In the genomic region with DNA sequence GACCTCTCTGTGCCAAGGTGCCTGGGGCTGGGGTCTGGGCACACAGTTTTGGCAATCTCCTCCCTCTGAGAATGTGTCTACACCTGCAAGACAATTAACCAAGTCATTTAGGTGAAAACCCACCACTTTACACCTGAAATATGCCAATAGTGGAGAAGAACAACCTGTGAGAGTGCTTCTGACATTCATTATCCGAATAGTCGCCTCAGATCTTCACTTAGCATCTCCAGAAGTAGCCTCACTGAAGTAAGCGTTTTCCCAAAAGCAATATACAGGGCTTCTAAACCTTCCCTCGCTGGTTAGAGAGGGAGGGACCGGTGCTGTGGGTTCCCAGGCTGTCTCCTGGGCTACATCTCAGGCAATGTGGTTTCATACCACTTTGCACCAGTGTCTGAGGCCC, we compare ENCODE assay signal across 34 cellular contexts.
"Had no signal": no experiment of that assay in that cellular context is flagged by ENCODE, and none has a peak within 500 bp of the region (broad histone marks: within the 10 kb centered on the region; RNA-seq: fewer than 3 reads in every experiment).

No MANE protein-coding gene starts in this region.

- H3K27ac ChIP-seq: ascending aorta, cardiac muscle cell, WERI-Rb-1 had no signal

- H3K4me3 ChIP-seq: ascending aorta, cardiac muscle cell had no signal

- DNase-seq: activated CD4-positive, alpha-beta memory T cell treated with anti-CD3 and anti-CD28 coated beads for 36 hours; activated CD4-positive, alpha-beta T cell treated with anti-CD3 and anti-CD28 coated beads for 4 hours; activated CD4-positive, alpha-beta T cell treated with anti-CD3 and anti-CD28 coated beads, Interleukin-2, amount 10 ng/mL, durations not matched to agents 24 days and 14 days; activated CD4-positive, alpha-beta T cell treated with anti-CD3 and anti-CD28 coated beads, Interleukin-2, amount 50 U/mL, for 1 hour; activated CD4-positive, alpha-beta T cell treated with anti-CD3 and anti-CD28 coated beads, Interleukin-2, amount 50 U/mL, for 4 hours; activated CD4-positive, CD25-positive, alpha-beta regulatory T cell; activated CD4-positive, CD25-positive, alpha-beta regulatory T cell treated with anti-CD3 and anti-CD28 coated beads, Interleukin-2, amount 50 U/mL, for 72 hours; activated CD8-positive, alpha-beta memory T cell treated with anti-CD3 and anti-CD28 coated beads for 24 hours; activated CD8-positive, alpha-beta memory T cell treated with anti-CD3 and anti-CD28 coated beads, Interleukin-2, amount 10 ng/mL, durations not matched to agents 7 days and 5 days; activated CD8-positive, alpha-beta T cell treated with anti-CD3 and anti-CD28 coated beads for 36 hours; activated effector memory CD4-positive, alpha-beta T cell treated with Interleukin-2 at 50 U/mL for 16 hours; activated gamma-delta T cell; activated naive CD4-positive, alpha-beta T cell treated with anti-CD3 and anti-CD28 coated beads, Interleukin-2, amount 10 ng/mL, durations not matched to agents 7 days and 5 days; activated naive CD4-positive, alpha-beta T cell treated with Interleukin-2 at 50 U/mL for 16 hours; activated naive CD8-positive, alpha-beta T cell treated with anti-CD3 and anti-CD28 coated beads, Interleukin-2, amount 10 ng/mL, durations not matched to agents 7 days and 5 days; activated naive CD8-positive, alpha-beta T cell treated with anti-CD3 and anti-CD28 coated beads, Interleukin-2, amount 50 U/mL, for 24 hours; activated T-cell treated with anti-CD3 and anti-CD28 coated beads, Interleukin-2, amount 50 U/mL, for 24 hours; activated T-cell treated with anti-CD3 and anti-CD28 coated beads, Interleukin-2, amount 50 U/mL, for 48 hours; cerebellar nuclear complex; SW 1271; T-helper 1 cell; T-helper 2 cell; T-helper 9 cell had no signal

- ATAC-seq: activated CD8-positive, alpha-beta memory T cell treated with anti-CD3 and anti-CD28 coated beads, Interleukin-2, amount 10 ng/mL, durations not matched to agents 7 days and 5 days; activated CD8-positive, alpha-beta T cell treated with anti-CD3 and anti-CD28 coated beads for 36 hours; activated naive CD8-positive, alpha-beta T cell treated with anti-CD3 and anti-CD28 coated beads, Interleukin-2, amount 50 U/mL, for 24 hours; WTC11 had no signal

- H3K9me3 Mint-ChIP-seq: activated CD4-positive, alpha-beta memory T cell treated with anti-CD3 and anti-CD28 coated beads for 36 hours; activated CD4-positive, alpha-beta T cell treated with anti-CD3 and anti-CD28 coated beads, Interleukin-2, amount 10 ng/mL, durations not matched to agents 24 days and 14 days; activated CD8-positive, alpha-beta T cell treated with anti-CD3 and anti-CD28 coated beads for 36 hours; activated naive CD4-positive, alpha-beta T cell treated with anti-CD3 and anti-CD28 coated beads, Interleukin-2, amount 10 ng/mL, durations not matched to agents 7 days and 5 days; activated naive CD4-positive, alpha-beta T cell treated with anti-CD3 and anti-CD28 coated beads, Interleukin-2, amount 50 U/mL, for 24 hours; activated naive CD8-positive, alpha-beta T cell treated with anti-CD3 and anti-CD28 coated beads, Interleukin-2, amount 10 ng/mL, durations not matched to agents 7 days and 5 days; activated naive CD8-positive, alpha-beta T cell treated with anti-CD3 and anti-CD28 coated beads, Interleukin-2, amount 50 U/mL, for 24 hours; activated T-cell treated with anti-CD3 and anti-CD28 coated beads, Interleukin-2, amount 50 U/mL, for 24 hours; activated T-helper 2 cell treated with anti-CD3 and anti-CD28 coated beads, Interferon-gamma antibody, Interleukin-2, Interleukin-4, amounts not matched to agents 10 μg/mL and 5 μg/mL and 100 μg/mL, durations not matched to agents 14 hours and 24 hours and 36 hours; central memory CD8-positive, alpha-beta T cell; T-helper 1 cell treated with Interleukin-12 subunit alpha and Interleukin-12 subunit beta and Interleukin-4 antibody, amounts not matched to agents 30 μg/mL and 1 μg/mL, for 36 hours; T-helper 2 cell treated with Interferon-gamma antibody and Interleukin-4, amounts not matched to agents 5 μg/mL and 100 μg/mL, for 36 hours had no signal

- H3K27me3 Mint-ChIP-seq: activated CD4-positive, alpha-beta T cell treated with anti-CD3 and anti-CD28 coated beads, Interleukin-2, amount 10 ng/mL, durations not matched to agents 24 days and 14 days; activated CD8-positive, alpha-beta memory T cell treated with anti-CD3 and anti-CD28 coated beads, Interleukin-2, amount 10 ng/mL, durations not matched to agents 7 days and 5 days; activated CD8-positive, alpha-beta T cell treated with anti-CD3 and anti-CD28 coated beads for 36 hours; activated naive CD4-positive, alpha-beta T cell treated with anti-CD3 and anti-CD28 coated beads, Interleukin-2, amount 10 ng/mL, durations not matched to agents 7 days and 5 days; activated naive CD4-positive, alpha-beta T cell treated with anti-CD3 and anti-CD28 coated beads, Interleukin-2, amount 50 U/mL, for 24 hours; activated naive CD8-positive, alpha-beta T cell had no signal

- H3K4me1 ChIP-seq: ascending aorta had no signal

- H3K27me3 ChIP-seq: ascending aorta, cardiac muscle cell had no signal

- H3K36me3 Mint-ChIP-seq: activated CD4-positive, alpha-beta memory T cell treated with anti-CD3 and anti-CD28 coated beads for 36 hours; activated CD8-positive, alpha-beta memory T cell treated with anti-CD3 and anti-CD28 coated beads, Interleukin-2, amount 10 ng/mL, durations not matched to agents 7 days and 5 days; activated naive CD4-positive, alpha-beta T cell treated with anti-CD3 and anti-CD28 coated beads, Interleukin-2, amount 10 ng/mL, durations not matched to agents 7 days and 5 days; activated naive CD4-positive, alpha-beta T cell treated with anti-CD3 and anti-CD28 coated beads, Interleukin-2, amount 50 U/mL, for 24 hours; activated naive CD8-positive, alpha-beta T cell; activated naive CD8-positive, alpha-beta T cell treated with anti-CD3 and anti-CD28 coated beads, Interleukin-2, amount 10 ng/mL, durations not matched to agents 7 days and 5 days; brain; WTC11 had no signal

- H3K27ac Mint-ChIP-seq: activated CD4-positive, alpha-beta memory T cell treated with anti-CD3 and anti-CD28 coated beads for 36 hours; activated CD4-positive, alpha-beta T cell treated with anti-CD3 and anti-CD28 coated beads, Interleukin-2, amount 10 ng/mL, durations not matched to agents 24 days and 14 days; activated CD8-positive, alpha-beta memory T cell treated with anti-CD3 and anti-CD28 coated beads, Interleukin-2, amount 10 ng/mL, durations not matched to agents 7 days and 5 days; activated CD8-positive, alpha-beta T cell treated with anti-CD3 and anti-CD28 coated beads for 36 hours; activated naive CD4-positive, alpha-beta T cell treated with anti-CD3 and anti-CD28 coated beads, Interleukin-2, amount 10 ng/mL, durations not matched to agents 7 days and 5 days; activated naive CD4-positive, alpha-beta T cell treated with anti-CD3 and anti-CD28 coated beads, Interleukin-2, amount 50 U/mL, for 24 hours; activated naive CD8-positive, alpha-beta T cell; activated naive CD8-positive, alpha-beta T cell treated with anti-CD3 and anti-CD28 coated beads, Interleukin-2, amount 10 ng/mL, durations not matched to agents 7 days and 5 days; activated naive CD8-positive, alpha-beta T cell treated with anti-CD3 and anti-CD28 coated beads, Interleukin-2, amount 50 U/mL, for 24 hours; activated T-cell treated with anti-CD3 and anti-CD28 coated beads, Interleukin-2, amount 50 U/mL, for 24 hours; activated T-helper 2 cell treated with anti-CD3 and anti-CD28 coated beads, Interferon-gamma antibody, Interleukin-2, Interleukin-4, amounts not matched to agents 10 μg/mL and 5 μg/mL and 100 μg/mL, durations not matched to agents 14 hours and 24 hours and 36 hours; T-helper 1 cell treated with Interleukin-12 subunit alpha and Interleukin-12 subunit beta and Interleukin-4 antibody, amounts not matched to agents 30 μg/mL and 1 μg/mL, for 36 hours; T-helper 2 cell treated with Interferon-gamma antibody and Interleukin-4, amounts not matched to agents 5 μg/mL and 100 μg/mL, for 36 hours; WTC11 had no signal

- H3K9me3 ChIP-seq: ascending aorta had no signal

- H3K4me3 Mint-ChIP-seq: activated CD4-positive, alpha-beta memory T cell treated with anti-CD3 and anti-CD28 coated beads for 36 hours; activated CD4-positive, alpha-beta T cell treated with anti-CD3 and anti-CD28 coated beads, Interleukin-2, amount 10 ng/mL, durations not matched to agents 24 days and 14 days; activated CD8-positive, alpha-beta memory T cell treated with anti-CD3 and anti-CD28 coated beads, Interleukin-2, amount 10 ng/mL, durations not matched to agents 7 days and 5 days; activated CD8-positive, alpha-beta T cell treated with anti-CD3 and anti-CD28 coated beads for 36 hours; activated naive CD4-positive, alpha-beta T cell treated with anti-CD3 and anti-CD28 coated beads, Interleukin-2, amount 10 ng/mL, durations not matched to agents 7 days and 5 days; activated naive CD4-positive, alpha-beta T cell treated with anti-CD3 and anti-CD28 coated beads, Interleukin-2, amount 50 U/mL, for 24 hours; activated naive CD8-positive, alpha-beta T cell; activated naive CD8-positive, alpha-beta T cell treated with anti-CD3 and anti-CD28 coated beads, Interleukin-2, amount 10 ng/mL, durations not matched to agents 7 days and 5 days; activated naive CD8-positive, alpha-beta T cell treated with anti-CD3 and anti-CD28 coated beads, Interleukin-2, amount 50 U/mL, for 24 hours; activated T-cell treated with anti-CD3 and anti-CD28 coated beads, Interleukin-2, amount 50 U/mL, for 24 hours; brain; central memory CD8-positive, alpha-beta T cell; T-helper 1 cell treated with Interleukin-12 subunit alpha and Interleukin-12 subunit beta and Interleukin-4 antibody, amounts not matched to agents 30 μg/mL and 1 μg/mL, for 36 hours; T-helper 2 cell treated with Interferon-gamma antibody and Interleukin-4, amounts not matched to agents 5 μg/mL and 100 μg/mL, for 36 hours; WTC11 had no signal

- H3K4me1 Mint-ChIP-seq: activated CD4-positive, alpha-beta T cell treated with anti-CD3 and anti-CD28 coated beads, Interleukin-2, amount 10 ng/mL, durations not matched to agents 24 days and 14 days; activated CD8-positive, alpha-beta memory T cell treated with anti-CD3 and anti-CD28 coated beads, Interleukin-2, amount 10 ng/mL, durations not matched to agents 7 days and 5 days; activated naive CD4-positive, alpha-beta T cell treated with anti-CD3 and anti-CD28 coated beads, Interleukin-2, amount 10 ng/mL, durations not matched to agents 7 days and 5 days; activated naive CD4-positive, alpha-beta T cell treated with anti-CD3 and anti-CD28 coated beads, Interleukin-2, amount 50 U/mL, for 24 hours; activated naive CD8-positive, alpha-beta T cell treated with anti-CD3 and anti-CD28 coated beads, Interleukin-2, amount 10 ng/mL, durations not matched to agents 7 days and 5 days; activated naive CD8-positive, alpha-beta T cell treated with anti-CD3 and anti-CD28 coated beads, Interleukin-2, amount 50 U/mL, for 24 hours; central memory CD8-positive, alpha-beta T cell had no signal

- H3K36me3 ChIP-seq: ascending aorta, cardiac muscle cell, WERI-Rb-1 had no signal
